ENCODE assay signal across 22 cellular contexts in genomic region chrX:154057790-154058189, GRCh38. TPM values are rescaled to one million over a fixed set of nuclear protein-coding genes. Genes with fewer than 3 reads are reported as not detected.
DNase-seq lines count a peak whose midpoint lies in the region; ATAC-seq and FAIRE-seq lines count a peak whose summit lies in the region.
"Had no signal": no experiment of that assay in that cellular context is flagged by ENCODE, and none has a peak within 500 bp of the region (broad histone marks: within the 10 kb centered on the region; RNA-seq: fewer than 3 reads in every experiment).

No MANE protein-coding gene starts in this region.

- no peak for DNase-seq in activated naive CD4-positive, alpha-beta T cell treated with anti-CD3 and anti-CD28 coated beads for 36 hours
- no peak for DNase-seq in activated naive CD4-positive, alpha-beta T cell treated with anti-CD3 and anti-CD28 coated beads, Interleukin-2, amount 50 U/mL, for 16 hours
- DNase-seq in T-cell (no peak), small intestine (peak; percentile 26), DMS79 treated with DMSO at 0.1 percent for 48 hours (lab: John Stamatoyannopoulos, UW) (no peak), SIG-M5 (lab: John Stamatoyannopoulos, UW) (no peak)
- no peak for DNase-seq in effector memory CD8-positive, alpha-beta T cell
- DNase-seq: activated naive CD4-positive, alpha-beta T cell treated with Interleukin-2 at 50 U/mL for 16 hours; HCEC 1CT; IMR-90; left colon; midbrain; MV-4-11; NCI-H2081; NCI-H446 treated with DMSO at 0.1 percent for 48 hours; stimulated activated naive B cell treated with anti-CD40 and anti-IgM and Interleukin-4, amounts not matched to agents 10 μg/mL and 1 μg/mL and 100 μg/mL, for 72 hours had no signal

- H3K4me3 Mint-ChIP-seq in activated naive CD4-positive, alpha-beta T cell treated with anti-CD3 and anti-CD28 coated beads for 36 hours = no peak overlapping the region
- H3K4me3 Mint-ChIP-seq in T-cell = peak overlapping the region in 1 of 3 donors; percentile 17
- no peak overlapping the region for H3K4me3 Mint-ChIP-seq in effector memory CD8-positive, alpha-beta T cell
- H3K4me3 Mint-ChIP-seq: brain; stimulated activated naive B cell treated with anti-CD40 and anti-IgM and Interleukin-4, amounts not matched to agents 10 μg/mL and 1 μg/mL and 100 μg/mL, for 72 hours; WTC11 had no signal

- no peak overlapping the region for H3K4me3 ChIP-seq in small intestine (ENCODE audit: low read depth in 1 of 2, low read length in 2 of 2)
- H3K4me3 ChIP-seq: tibial nerve had no signal

- intact Hi-C loops in activated naive CD4-positive, alpha-beta T cell treated with anti-CD3 and anti-CD28 coated beads for 36 hours (cut with micrococcal nuclease) = no loop called here

- H3K9me3 ChIP-seq in small intestine (ENCODE audit: control insufficient read depth, low read depth) = no peaks in the 10 kb centered on the region
- H3K9me3 ChIP-seq: tibial nerve had no signal

- H3K27ac Mint-ChIP-seq in activated naive CD4-positive, alpha-beta T cell treated with anti-CD3 and anti-CD28 coated beads for 36 hours = peak overlapping the region; percentile 76
- peak overlapping the region; percentile 71 to 85 for H3K27ac Mint-ChIP-seq in T-cell
- peak overlapping the region; percentile 77 to 88 for H3K27ac Mint-ChIP-seq in effector memory CD8-positive, alpha-beta T cell

- 86 to 92% (median 89%) methylated on average over 1 of the region's 1 CpG for WGBS in small intestine, 3 donors

- FAIRE-seq in small intestine (lab: Jason Lieb, UNC) = no peak
- FAIRE-seq: frontal cortex had no signal

- CTCF ChIA-PET in activated naive CD4-positive, alpha-beta T cell treated with anti-CD3 and anti-CD28 coated beads for 36 hours (lab: Charles Lee) = interaction anchor here (0.9 kb wide), 1 partner anchor 45 kb away, joined by 3 read pairs; no protein-coding TSS in a partner anchor
- CTCF ChIA-PET in T-cell (lab: Charles Lee) = no interaction called here

- peaks cover 20% of the 10 kb centered on the region for H3K36me3 Mint-ChIP-seq in activated naive CD4-positive, alpha-beta T cell treated with anti-CD3 and anti-CD28 coated beads for 36 hours (ENCODE audit: low read depth)
- peaks cover 16% of the 10 kb centered on the region for H3K36me3 Mint-ChIP-seq in T-cell
- peaks cover 69% of the 10 kb centered on the region for H3K36me3 Mint-ChIP-seq in effector memory CD8-positive, alpha-beta T cell (ENCODE audit: insufficient read depth)

- H3K4me1 ChIP-seq in small intestine (ENCODE audit: control insufficient read depth in 2 of 2, insufficient read depth in 1 of 2, low read depth in 1 of 2, low read length in 1 of 2) = peaks cover 0 to 3% of the 10 kb centered on the region in 2 donors

- H3K9me3 Mint-ChIP-seq in activated naive CD4-positive, alpha-beta T cell treated with anti-CD3 and anti-CD28 coated beads for 36 hours = no peaks in the 10 kb centered on the region
- no peaks in the 10 kb centered on the region for H3K9me3 Mint-ChIP-seq in T-cell
- no peaks in the 10 kb centered on the region for H3K9me3 Mint-ChIP-seq in effector memory CD8-positive, alpha-beta T cell
- H3K9me3 Mint-ChIP-seq: stimulated activated naive B cell treated with anti-CD40 and anti-IgM and Interleukin-4, amounts not matched to agents 10 μg/mL and 1 μg/mL and 100 μg/mL, for 72 hours; WTC11 had no signal

- H3K27me3 ChIP-seq in small intestine (ENCODE audit: control insufficient read depth in 2 of 2, insufficient read depth in 2 of 2, low read length in 2 of 2) = no peaks in the 10 kb centered on the region
- H3K27me3 ChIP-seq: tibial nerve had no signal

- POLR2A ChIA-PET in T-cell (lab: Charles Lee) = no interaction called here

- no peaks in the 10 kb centered on the region for H3K27me3 Mint-ChIP-seq in activated naive CD4-positive, alpha-beta T cell treated with anti-CD3 and anti-CD28 coated beads for 36 hours (ENCODE audit: low read depth)
- H3K27me3 Mint-ChIP-seq in T-cell = peaks cover 0 to 24% of the 10 kb centered on the region in 2 donors
- no peaks in the 10 kb centered on the region for H3K27me3 Mint-ChIP-seq in effector memory CD8-positive, alpha-beta T cell
- H3K27me3 Mint-ChIP-seq: stimulated activated naive B cell treated with anti-CD40 and anti-IgM and Interleukin-4, amounts not matched to agents 10 μg/mL and 1 μg/mL and 100 μg/mL, for 72 hours had no signal

- H3K36me3 ChIP-seq in small intestine (ENCODE audit: control insufficient read depth in 2 of 2, insufficient read depth in 2 of 2, low read length in 2 of 2) = no peaks in the 10 kb centered on the region
- H3K36me3 ChIP-seq: tibial nerve had no signal

- peak in 1 of 4 experiments; percentile 3 for ATAC-seq in T-cell (replicated peaks in 1 of 4)
- no peak for ATAC-seq in effector memory CD8-positive, alpha-beta T cell (replicated peaks)
- ATAC-seq in GM19351 (IDR thresholded peaks at IDR 0.05; ENCODE audit: unreplicated experiment) = no peak
- ATAC-seq: left colon; Right ventricle myocardium inferior; stimulated activated naive B cell treated with anti-CD40 and anti-IgM and Interleukin-4, amounts not matched to agents 10 μg/mL and 1 μg/mL and 100 μg/mL, for 72 hours; WTC11 had no signal

- peak overlapping the region in 1 of 2 donors; percentile 74 for H3K27ac ChIP-seq in small intestine (ENCODE audit: low read depth in 1 of 2, low read length in 1 of 2)

- peaks cover 63% of the 10 kb centered on the region for H3K4me1 Mint-ChIP-seq in activated naive CD4-positive, alpha-beta T cell treated with anti-CD3 and anti-CD28 coated beads for 36 hours (ENCODE audit: low read depth)
- H3K4me1 Mint-ChIP-seq in T-cell = peaks cover 62 to 66% (median 63%) of the 10 kb centered on the region in 3 donors
- peaks cover 43 to 46% of the 10 kb centered on the region in 2 donors for H3K4me1 Mint-ChIP-seq in effector memory CD8-positive, alpha-beta T cell (ENCODE audit: low read depth in 2 of 2)

RNA-seq across cellular contexts. Expression of gene IRAK1, which starts 38.1 kb away (rescaled TPM):
- total RNA-seq in activated naive CD4-positive, alpha-beta T cell treated with anti-CD3 and anti-CD28 coated beads for 36 hours = 10 to 100 TPM; 77.2 to 82.6 TPM
- 100 to 1,000 TPM in 1 of 5 donors, 10 to 100 TPM in 4; 66.5 to 102 (median 85.0) TPM for total RNA-seq in T-cell
- polyA plus RNA-seq in small intestine = 100 to 1,000 TPM; 115 to 135 (median 118) TPM

RNA-seq across cellular contexts. Expression of gene MECP2, which starts 39.7 kb away (rescaled TPM):
- total RNA-seq in activated naive CD4-positive, alpha-beta T cell treated with anti-CD3 and anti-CD28 coated beads for 36 hours = 10 to 100 TPM; 47.1 to 50.2 TPM
- 100 to 1,000 TPM in 3 of 5 donors, 10 to 100 TPM in 2; 84.9 to 129 (median 100) TPM for total RNA-seq in T-cell
- polyA plus RNA-seq in small intestine = 10 to 100 TPM in 2 of 3 donors, 1 to 10 TPM in 1; 9.4 to 14.7 (median 11.1) TPM
